24 cellular contexts compared by ENCODE assay signal in the genomic region with DNA sequence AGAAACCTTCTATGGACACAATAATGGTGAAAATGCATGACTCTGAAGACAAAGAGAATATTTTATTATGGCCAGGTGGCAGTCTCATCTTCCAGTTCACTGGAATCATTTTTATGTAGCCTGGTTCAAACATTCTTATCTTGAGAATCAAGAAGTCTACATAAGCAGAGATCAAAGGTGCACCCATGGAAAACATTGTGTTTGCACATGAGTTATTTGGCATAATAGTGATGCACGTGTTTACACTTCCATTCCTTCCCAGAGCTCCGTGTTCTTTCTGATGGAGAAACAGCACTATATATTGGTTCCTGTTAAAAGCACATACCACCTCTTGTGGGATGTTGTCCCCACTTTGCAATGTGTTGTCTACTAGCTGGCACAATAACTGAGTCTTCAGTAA.
"Had no signal": no experiment of that assay in that cellular context is flagged by ENCODE, and none has a peak within 500 bp of the region (broad histone marks: within the 10 kb centered on the region; RNA-seq: fewer than 3 reads in every experiment).

No MANE protein-coding gene starts in this region.

- H3K27me3 ChIP-seq: SJSA1 had no signal

- ATAC-seq: K562 had no signal

- H3K36me3 Mint-ChIP-seq: IgD-negative memory B cell had no signal

- H3K4me3 Mint-ChIP-seq: IgD-negative memory B cell had no signal

- DNase-seq: Kasumi-1, MV-4-11, NCI-H1048, NCI-H1105, NCI-H1417, NCI-H1436 treated with DMSO at 0.1 percent for 48 hours, NCI-H1694, NCI-H187 treated with DMSO at 0.1 percent for 48 hours, NCI-H2029 treated with DMSO at 0.1 percent for 48 hours, NCI-H2171, NCI-H226, NCI-H446, NCI-H510A, NCI-H524 treated with DMSO at 0.1 percent for 48 hours, NCI-H69, NCI-H774, Right ventricle myocardium superior, RPMI8226, SIG-M5 had no signal

- H3K4me1 Mint-ChIP-seq: IgD-negative memory B cell had no signal

- H3K9ac ChIP-seq: KMS-11 had no signal

- H3K27me3 Mint-ChIP-seq: IgD-negative memory B cell had no signal

- H3K4me3 ChIP-seq: K562, SJSA1, SK-N-MC had no signal

- H3K4me1 ChIP-seq: SJSA1 had no signal

- H3K4me2 ChIP-seq: KMS-11 had no signal

- H3K36me3 ChIP-seq: SJSA1 had no signal

- H3K27ac ChIP-seq: KMS-11, SJSA1, SK-N-MC had no signal
